4 cellular contexts compared by ENCODE assay signal in genomic region chr20:38505091-38505455, GRCh38.
A peak's percentile ranks its signal among the peaks of the same experiment; 100 is the strongest.
TF ChIP-seq lines count a peak whose summit lies in the region.

No MANE protein-coding gene starts in this region.

TF ChIP-seq in A549, 52 proteins besides CTCF, POLR2A, EP300 and RAD21:
- no peak for TF ChIP-seq NFE2L2 (conservative IDR thresholded peaks at IDR 0.05; ENCODE audit: low read length)
- peak; percentile 49; the same call in 1 of the 2 replicates for TF ChIP-seq KDM1A (IDR thresholded peaks at IDR 0.05; ENCODE audit: low read depth)
- TF ChIP-seq CHD4 (IDR thresholded peaks at IDR 0.05; ENCODE audit: borderline replicate concordance) = 0 out of 2 replicates have a peak, but pooled peaks have one; percentile 29
TF ChIP-seq in A549: peak in this region for 2.

TF ChIP-seq in HEK293, 187 proteins besides CTCF, POLR2A, EP300 and RAD21:
- TF ChIP-seq ZNF311 (tag by site-specific recombination; IDR thresholded peaks at IDR 0.05; ENCODE audit: borderline replicate concordance) (no peak), ZNF426 (tag by site-specific recombination; IDR thresholded peaks at IDR 0.05) (no peak), ZFP37 (tag by site-specific recombination; IDR thresholded peaks at IDR 0.05) (no peak), ZNF391 (tag by site-specific recombination; IDR thresholded peaks at IDR 0.05; ENCODE audit: borderline replicate concordance, low read depth) (no peak), SETDB1 (IDR thresholded peaks at IDR 0.05; ENCODE audit: insufficient read length, low read length) (no peak), ZNF701 (tag by site-specific recombination; IDR thresholded peaks at IDR 0.05) (no peak), ZNF580 (tag by site-specific recombination; IDR thresholded peaks at IDR 0.05) (0 out of 2 replicates have a peak, but pooled peaks have one; percentile 42), ZNF146 (tag by site-specific recombination; IDR thresholded peaks at IDR 0.05) (peak; percentile 99), ZBTB8A (tag by site-specific recombination; IDR thresholded peaks at IDR 0.05) (no peak), ZNF202 (tag by site-specific recombination; IDR thresholded peaks at IDR 0.05; ENCODE audit: borderline replicate concordance) (0 out of 2 replicates have a peak, but pooled peaks have one; percentile 23), ZNF280C (tag by site-specific recombination; IDR thresholded peaks at IDR 0.05) (no peak)

TF ChIP-seq in WTC11, 78 proteins besides CTCF, POLR2A, EP300 and RAD21:
- TF ChIP-seq NFE2L1 (CRISPR knock-in tag; IDR thresholded peaks at IDR 0.05) = no peak
- peak; percentile 76; the same call in 1 of the 2 replicates for TF ChIP-seq GTF2I (CRISPR knock-in tag; conservative IDR thresholded peaks at IDR 0.05)

TF ChIP-seq in H1, 55 proteins besides CTCF, POLR2A, EP300 and RAD21:
- TF ChIP-seq, protein P1, sequence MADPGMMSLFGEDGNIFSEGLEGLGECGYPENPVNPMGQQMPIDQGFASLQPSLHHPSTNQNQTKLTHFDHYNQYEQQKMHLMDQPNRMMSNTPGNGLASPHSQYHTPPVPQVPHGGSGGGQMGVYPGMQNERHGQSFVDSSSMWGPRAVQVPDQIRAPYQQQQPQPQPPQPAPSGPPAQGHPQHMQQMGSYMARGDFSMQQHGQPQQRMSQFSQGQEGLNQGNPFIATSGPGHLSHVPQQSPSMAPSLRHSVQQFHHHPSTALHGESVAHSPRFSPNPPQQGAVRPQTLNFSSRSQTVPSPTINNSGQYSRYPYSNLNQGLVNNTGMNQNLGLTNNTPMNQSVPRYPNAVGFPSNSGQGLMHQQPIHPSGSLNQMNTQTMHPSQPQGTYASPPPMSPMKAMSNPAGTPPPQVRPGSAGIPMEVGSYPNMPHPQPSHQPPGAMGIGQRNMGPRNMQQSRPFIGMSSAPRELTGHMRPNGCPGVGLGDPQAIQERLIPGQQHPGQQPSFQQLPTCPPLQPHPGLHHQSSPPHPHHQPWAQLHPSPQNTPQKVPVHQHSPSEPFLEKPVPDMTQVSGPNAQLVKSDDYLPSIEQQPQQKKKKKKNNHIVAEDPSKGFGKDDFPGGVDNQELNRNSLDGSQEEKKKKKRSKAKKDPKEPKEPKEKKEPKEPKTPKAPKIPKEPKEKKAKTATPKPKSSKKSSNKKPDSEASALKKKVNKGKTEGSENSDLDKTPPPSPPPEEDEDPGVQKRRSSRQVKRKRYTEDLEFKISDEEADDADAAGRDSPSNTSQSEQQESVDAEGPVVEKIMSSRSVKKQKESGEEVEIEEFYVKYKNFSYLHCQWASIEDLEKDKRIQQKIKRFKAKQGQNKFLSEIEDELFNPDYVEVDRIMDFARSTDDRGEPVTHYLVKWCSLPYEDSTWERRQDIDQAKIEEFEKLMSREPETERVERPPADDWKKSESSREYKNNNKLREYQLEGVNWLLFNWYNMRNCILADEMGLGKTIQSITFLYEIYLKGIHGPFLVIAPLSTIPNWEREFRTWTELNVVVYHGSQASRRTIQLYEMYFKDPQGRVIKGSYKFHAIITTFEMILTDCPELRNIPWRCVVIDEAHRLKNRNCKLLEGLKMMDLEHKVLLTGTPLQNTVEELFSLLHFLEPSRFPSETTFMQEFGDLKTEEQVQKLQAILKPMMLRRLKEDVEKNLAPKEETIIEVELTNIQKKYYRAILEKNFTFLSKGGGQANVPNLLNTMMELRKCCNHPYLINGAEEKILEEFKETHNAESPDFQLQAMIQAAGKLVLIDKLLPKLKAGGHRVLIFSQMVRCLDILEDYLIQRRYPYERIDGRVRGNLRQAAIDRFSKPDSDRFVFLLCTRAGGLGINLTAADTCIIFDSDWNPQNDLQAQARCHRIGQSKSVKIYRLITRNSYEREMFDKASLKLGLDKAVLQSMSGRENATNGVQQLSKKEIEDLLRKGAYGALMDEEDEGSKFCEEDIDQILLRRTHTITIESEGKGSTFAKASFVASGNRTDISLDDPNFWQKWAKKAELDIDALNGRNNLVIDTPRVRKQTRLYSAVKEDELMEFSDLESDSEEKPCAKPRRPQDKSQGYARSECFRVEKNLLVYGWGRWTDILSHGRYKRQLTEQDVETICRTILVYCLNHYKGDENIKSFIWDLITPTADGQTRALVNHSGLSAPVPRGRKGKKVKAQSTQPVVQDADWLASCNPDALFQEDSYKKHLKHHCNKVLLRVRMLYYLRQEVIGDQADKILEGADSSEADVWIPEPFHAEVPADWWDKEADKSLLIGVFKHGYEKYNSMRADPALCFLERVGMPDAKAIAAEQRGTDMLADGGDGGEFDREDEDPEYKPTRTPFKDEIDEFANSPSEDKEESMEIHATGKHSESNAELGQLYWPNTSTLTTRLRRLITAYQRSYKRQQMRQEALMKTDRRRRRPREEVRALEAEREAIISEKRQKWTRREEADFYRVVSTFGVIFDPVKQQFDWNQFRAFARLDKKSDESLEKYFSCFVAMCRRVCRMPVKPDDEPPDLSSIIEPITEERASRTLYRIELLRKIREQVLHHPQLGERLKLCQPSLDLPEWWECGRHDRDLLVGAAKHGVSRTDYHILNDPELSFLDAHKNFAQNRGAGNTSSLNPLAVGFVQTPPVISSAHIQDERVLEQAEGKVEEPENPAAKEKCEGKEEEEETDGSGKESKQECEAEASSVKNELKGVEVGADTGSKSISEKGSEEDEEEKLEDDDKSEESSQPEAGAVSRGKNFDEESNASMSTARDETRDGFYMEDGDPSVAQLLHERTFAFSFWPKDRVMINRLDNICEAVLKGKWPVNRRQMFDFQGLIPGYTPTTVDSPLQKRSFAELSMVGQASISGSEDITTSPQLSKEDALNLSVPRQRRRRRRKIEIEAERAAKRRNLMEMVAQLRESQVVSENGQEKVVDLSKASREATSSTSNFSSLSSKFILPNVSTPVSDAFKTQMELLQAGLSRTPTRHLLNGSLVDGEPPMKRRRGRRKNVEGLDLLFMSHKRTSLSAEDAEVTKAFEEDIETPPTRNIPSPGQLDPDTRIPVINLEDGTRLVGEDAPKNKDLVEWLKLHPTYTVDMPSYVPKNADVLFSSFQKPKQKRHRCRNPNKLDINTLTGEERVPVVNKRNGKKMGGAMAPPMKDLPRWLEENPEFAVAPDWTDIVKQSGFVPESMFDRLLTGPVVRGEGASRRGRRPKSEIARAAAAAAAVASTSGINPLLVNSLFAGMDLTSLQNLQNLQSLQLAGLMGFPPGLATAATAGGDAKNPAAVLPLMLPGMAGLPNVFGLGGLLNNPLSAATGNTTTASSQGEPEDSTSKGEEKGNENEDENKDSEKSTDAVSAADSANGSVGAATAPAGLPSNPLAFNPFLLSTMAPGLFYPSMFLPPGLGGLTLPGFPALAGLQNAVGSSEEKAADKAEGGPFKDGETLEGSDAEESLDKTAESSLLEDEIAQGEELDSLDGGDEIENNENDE (IDR thresholded peaks at IDR 0.05; ENCODE audit: insufficient replicate concordance, low read length) = no peak
- TF ChIP-seq KDM1A (IDR thresholded peaks at IDR 0.05; ENCODE audit: borderline replicate concordance, low read length) (peak; percentile 66; the same call in 1 of the 2 replicates), CREB1 (IDR thresholded peaks at IDR 0.05) (no peak)
